In genomic region chr6:24743265-24743943, GRCh38 we compare ENCODE assay signal across 9 cellular contexts. TPM values are rescaled to one million over a fixed set of nuclear protein-coding genes. Genes with fewer than 3 reads are reported as not detected.
DNase-seq lines count a peak whose midpoint lies in the region; ATAC-seq, FAIRE-seq and TF ChIP-seq lines count a peak whose summit lies in the region.
"Had no signal": no experiment of that assay in that cellular context is flagged by ENCODE, and none has a peak within 500 bp of the region (broad histone marks: within the 10 kb centered on the region; RNA-seq: fewer than 3 reads in every experiment).

No MANE protein-coding gene starts in this region.

- H3K4ac ChIP-seq in H9 (ENCODE audit: low read depth, low read length) = no peak overlapping the region

- no peaks in the 10 kb centered on the region for H3K9me3 ChIP-seq in H9 (ENCODE audit: control insufficient read depth, low read depth, low read length)
- no peaks in the 10 kb centered on the region for H3K9me3 ChIP-seq in adipocyte (ENCODE audit: control insufficient read depth, low read length)
- no peaks in the 10 kb centered on the region for H3K9me3 ChIP-seq in suprapubic skin

- no peaks in the 10 kb centered on the region for H3K4me1 Mint-ChIP-seq in H9

- no peak overlapping the region for H4K5ac ChIP-seq in H9 (ENCODE audit: insufficient read length, low read depth, low read length)

- no peak overlapping the region for H3T11ph ChIP-seq in H9 (ENCODE audit: low read length)

- H3K4me3 Mint-ChIP-seq in H9 = no peak overlapping the region

- H2AK5ac ChIP-seq in H9 (ENCODE audit: insufficient read length, low read length) = no peak overlapping the region

- no peak overlapping the region for H2BK120ac ChIP-seq in H9 (ENCODE audit: low read depth, low read length, poor library complexity, severe bottlenecking)

- H3K27me3 ChIP-seq in H9 (ENCODE audit: insufficient read depth, low read length) = no peaks in the 10 kb centered on the region
- no peaks in the 10 kb centered on the region for H3K27me3 ChIP-seq in adipocyte (replicated peaks; ENCODE audit: control insufficient read depth, insufficient read depth, low read length)
- H3K27me3 ChIP-seq in suprapubic skin = no peaks in the 10 kb centered on the region

- no peak overlapping the region for H3K14ac ChIP-seq in H9 (ENCODE audit: insufficient read depth, low read length)

- H3K27ac ChIP-seq in H9 (ENCODE audit: insufficient read length, low read depth, low read length) = no peak overlapping the region
- H3K27ac ChIP-seq in suprapubic skin = peak overlapping the region; percentile 86

- H4K91ac ChIP-seq in H9 (ENCODE audit: insufficient read length, low read depth, low read length) = no peak overlapping the region

- H3K79me1 ChIP-seq in H9 (ENCODE audit: insufficient read depth, low read depth, low read length, poor library complexity, severe bottlenecking) = no peaks in the 10 kb centered on the region

- H3K56ac ChIP-seq in H9 (ENCODE audit: insufficient read length, low read depth, low read length) = no peak overlapping the region

- TF ChIP-seq POLR2A in suprapubic skin (IDR thresholded peaks at IDR 0.05) = no peak

- H3K4me2 ChIP-seq in H9 (ENCODE audit: insufficient read depth, insufficient read length, low read length) = no peak overlapping the region

- no peaks in the 10 kb centered on the region for H3K36me3 Mint-ChIP-seq in H9 (ENCODE audit: insufficient read depth in 1 of 3, low read depth in 3 of 3)

- no peak overlapping the region for H3K18ac ChIP-seq in H9 (ENCODE audit: insufficient read length, low read depth, low read length)

- no CpG with 5 or more reads among the region's 2 CpGs for WGBS in H9 (ENCODE audit: extremely low coverage, insufficient read length, low lambda C conversion rate)
- WGBS in suprapubic skin = 44% methylated on average over 2 of the region's 2 CpGs

- H2BK15ac ChIP-seq in H9 (ENCODE audit: low read depth, low read length) = no peak overlapping the region

- H3K4me3 ChIP-seq in adipocyte (ENCODE audit: low read length) (peak overlapping the region; percentile 78), suprapubic skin (peak overlapping the region; percentile 8)

- TF ChIP-seq CTCF in H9 (conservative IDR thresholded peaks at IDR 0.05) (no peak), suprapubic skin (IDR thresholded peaks at IDR 0.05) (no peak)

- no peak overlapping the region for H3K9ac ChIP-seq in H9 (ENCODE audit: extremely low read depth, insufficient read length, low read length)
- H3K9ac ChIP-seq in adipocyte (ENCODE audit: low read length) = peak overlapping the region; percentile 61

- no peak overlapping the region for H2BK12ac ChIP-seq in H9 (ENCODE audit: insufficient read length, low read depth, low read length)

- FAIRE-seq in GM18507 (lab: Jason Lieb, UNC) = peak; percentile 81
- FAIRE-seq: colon had no signal

- no peak overlapping the region for H4K8ac ChIP-seq in H9 (replicated peaks; ENCODE audit: insufficient read length, low read depth, low read length)

- no peaks in the 10 kb centered on the region for H3K23me2 ChIP-seq in H9 (ENCODE audit: insufficient read length, low read depth, low read length, poor library complexity, severe bottlenecking)

- DNase-seq in GM18507 (ENCODE audit: extremely low spot score, insufficient read length, low read depth) = no peak
- DNase-seq in H9 = no peak
- peak; percentile 89 for DNase-seq in LoVo (ENCODE audit: low spot score)
- peak; percentile 85 for DNase-seq in adipocyte (ENCODE audit: low read depth)
- DNase-seq in left colon = no peak
- no peak for DNase-seq in suprapubic skin (ENCODE audit: low spot score in 2 of 2)
- DNase-seq in KG1 (lab: John Stamatoyannopoulos, UW) = no peak
- DNase-seq in NCI-H2081 treated with DMSO at 0.1 percent for 48 hours (lab: John Stamatoyannopoulos, UW) = no peak

- peak overlapping the region; percentile 11 for H2AFZ ChIP-seq in H9 (ENCODE audit: low read length)

- no peaks in the 10 kb centered on the region; the same call in 1 of the 2 replicates for H3K27me3 Mint-ChIP-seq in H9 (ENCODE audit: low read depth)

- H3K9me3 Mint-ChIP-seq in H9 = no peaks in the 10 kb centered on the region

- TF ChIP-seq EP300 in suprapubic skin (IDR thresholded peaks at IDR 0.05) = no peak

- intact Hi-C loops in left colon (cut with DNase I, micrococcal nuclease) = no loop called here

- H3K4me1 ChIP-seq in H9 (ENCODE audit: insufficient read depth, low read length) = no peaks in the 10 kb centered on the region
- peaks cover 21% of the 10 kb centered on the region for H3K4me1 ChIP-seq in adipocyte (ENCODE audit: control insufficient read depth, insufficient read depth, low read length)
- H3K4me1 ChIP-seq in suprapubic skin = peaks cover 20% of the 10 kb centered on the region

- H3K36me3 ChIP-seq in adipocyte (ENCODE audit: control insufficient read depth, insufficient read depth, low read length, severe bottlenecking) (no peaks in the 10 kb centered on the region), suprapubic skin (no peaks in the 10 kb centered on the region)

- H2BK5ac ChIP-seq in H9 (ENCODE audit: insufficient read length, low read length) = no peak overlapping the region

- H3K27ac Mint-ChIP-seq in H9 = no peak overlapping the region

- H2BK20ac ChIP-seq in H9 (ENCODE audit: low read depth, low read length, poor library complexity, severe bottlenecking) = no peak overlapping the region

- H3K23ac ChIP-seq in H9 (ENCODE audit: insufficient read length, low read depth, low read length) = no peak overlapping the region

- ATAC-seq in left colon = peak; percentile 64

- H4K20me1 ChIP-seq in H9 (ENCODE audit: control insufficient read depth, insufficient read depth, insufficient read length) = no peaks in the 10 kb centered on the region

- no peaks in the 10 kb centered on the region for H3K79me2 ChIP-seq in H9 (ENCODE audit: insufficient read depth, low read length)

RNA-seq across cellular contexts. Expression of gene C6orf62, which starts 24.4 kb away (rescaled TPM):
- 125 TPM in 2 replicates for total RNA-seq in H9 (2021)
- total RNA-seq in left colon = 10 to 100 TPM; 70.0 to 84.9 TPM
- 10 to 100 TPM; 36.5 to 69.2 (median 55.5) TPM for total RNA-seq in suprapubic skin

RNA-seq across cellular contexts. Expression of gene GMNN, which starts 31.3 kb away (rescaled TPM):
- total RNA-seq in H9 (2021) = 106 and 110 TPM in 2 replicates
- total RNA-seq in left colon = 10 to 100 TPM; 40.7 to 67.2 TPM
- total RNA-seq in suprapubic skin = 10 to 100 TPM; 49.6 to 89.6 (median 70.5) TPM

RNA-seq across cellular contexts. Expression of gene ARMH2, which starts 55.3 kb away (rescaled TPM):
- total RNA-seq in H9 (2021) (not detected in 2 replicates), left colon (not detected), suprapubic skin (not detected)

Comparison
In these comparisons a context has a peak if more than half of its experiments do, and no peak if none do; other contexts are left out.
1. DNase-seq: peak in LoVo (single experiment) and adipocyte (single experiment); none in GM18507 (single experiment), H9 (single experiment), left colon (0 of 2), suprapubic skin (0 of 2), KG1 (single experiment) and NCI-H2081 treated with DMSO at 0.1 percent for 48 hours (single experiment).